17 cellular contexts compared by ENCODE assay signal in the genomic region with DNA sequence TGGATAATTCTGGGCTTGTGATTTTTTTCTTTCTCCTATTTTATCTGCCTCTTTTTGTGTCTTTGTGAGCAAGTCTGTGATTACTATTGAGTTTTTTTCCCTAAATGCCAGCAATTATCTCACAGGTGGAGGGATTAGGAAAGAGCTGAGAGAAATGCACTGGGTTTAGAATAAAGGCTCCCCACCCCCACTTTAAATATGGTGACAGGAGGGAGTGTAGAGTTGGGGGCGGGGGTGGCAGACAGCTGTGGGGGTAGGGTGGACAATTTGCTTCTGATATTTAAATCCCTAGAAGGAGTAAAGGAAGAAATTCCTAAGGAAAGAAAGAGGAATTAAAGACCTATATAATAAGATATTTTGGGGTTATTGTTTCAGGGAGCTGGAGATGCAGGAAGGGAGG.
"Had no signal": no experiment of that assay in that cellular context is flagged by ENCODE, and none has a peak within 500 bp of the region (broad histone marks: within the 10 kb centered on the region; RNA-seq: fewer than 3 reads in every experiment).

No MANE protein-coding gene starts in this region.

- H3K36me3 ChIP-seq: cardiac muscle cell, ovary, upper lobe of right lung had no signal

- H3K9me3 Mint-ChIP-seq: activated T-helper 1 cell treated with anti-CD3 and anti-CD28 coated beads, Interleukin-12 subunit alpha, Interleukin-12 subunit beta, Interleukin-2, Interleukin-4 antibody, amounts not matched to agents 30 ng/mL and 10 ng/mL and 1 ng/mL, durations not matched to agents 14 hours and 24 hours and 36 hours; natural killer cell; stimulated activated naive CD8-positive, alpha-beta T cell treated with anti-CD3 and anti-CD28 coated beads, Interleukin-15, amount 100 ng/mL, for 72 hours had no signal

- H3K9me3 ChIP-seq: ovary, testis, upper lobe of right lung had no signal

- H3K4me3 Mint-ChIP-seq: activated CD8-positive, alpha-beta T cell treated with anti-CD3 and anti-CD28 coated beads, Interleukin-2, amount 10 ng/mL, durations not matched to agents 7 days and 5 days; activated T-helper 1 cell treated with anti-CD3 and anti-CD28 coated beads, Interleukin-12 subunit alpha, Interleukin-12 subunit beta, Interleukin-2, Interleukin-4 antibody, amounts not matched to agents 30 ng/mL and 10 ng/mL and 1 ng/mL, durations not matched to agents 14 hours and 24 hours and 36 hours; natural killer cell; stimulated activated naive CD8-positive, alpha-beta T cell treated with anti-CD3 and anti-CD28 coated beads, Interleukin-15, amount 100 ng/mL, for 72 hours had no signal

- H3K27ac Mint-ChIP-seq: activated CD8-positive, alpha-beta T cell treated with anti-CD3 and anti-CD28 coated beads, Interleukin-2, amount 10 ng/mL, durations not matched to agents 7 days and 5 days; activated T-helper 1 cell treated with anti-CD3 and anti-CD28 coated beads, Interleukin-12 subunit alpha, Interleukin-12 subunit beta, Interleukin-2, Interleukin-4 antibody, amounts not matched to agents 30 ng/mL and 10 ng/mL and 1 ng/mL, durations not matched to agents 14 hours and 24 hours and 36 hours; natural killer cell; stimulated activated naive CD8-positive, alpha-beta T cell treated with anti-CD3 and anti-CD28 coated beads, Interleukin-15, amount 100 ng/mL, for 72 hours had no signal

- FAIRE-seq: astrocyte, colon, endothelial cell of umbilical vein had no signal

- H3K36me3 Mint-ChIP-seq: natural killer cell had no signal

- ATAC-seq: activated CD8-positive, alpha-beta T cell treated with anti-CD3 and anti-CD28 coated beads, Interleukin-2, amount 10 ng/mL, durations not matched to agents 7 days and 5 days; foreskin keratinocyte; natural killer cell; stimulated activated naive CD8-positive, alpha-beta T cell treated with anti-CD3 and anti-CD28 coated beads, Interleukin-15, amount 100 ng/mL, for 72 hours; upper lobe of right lung had no signal

- DNase-seq: activated CD4-positive, alpha-beta T cell treated with anti-CD3 and anti-CD28 coated beads for 4 hours; activated CD8-positive, alpha-beta memory T cell treated with anti-CD3 and anti-CD28 coated beads, Interleukin-2, amount 50 U/mL, for 48 hours; activated CD8-positive, alpha-beta T cell treated with anti-CD3 and anti-CD28 coated beads, Interleukin-2, amount 10 ng/mL, durations not matched to agents 7 days and 5 days; activated naive CD4-positive, alpha-beta T cell; foreskin keratinocyte; natural killer cell; ovary; stimulated activated CD4-positive, alpha-beta T cell treated with anti-CD3 and anti-CD28 coated beads, Interleukin-4, amount 100 ng/mL, for 4 hours; stimulated activated naive CD8-positive, alpha-beta T cell treated with anti-CD3 and anti-CD28 coated beads, Interleukin-15, amount 100 ng/mL, for 72 hours; testis; upper lobe of right lung had no signal

- H3K27ac ChIP-seq: cardiac muscle cell, foreskin keratinocyte, ovary, testis, upper lobe of right lung, VCaP had no signal

- H3K4me1 ChIP-seq: foreskin keratinocyte, upper lobe of right lung had no signal

- H3K4me3 ChIP-seq: cardiac muscle cell, ovary, testis, upper lobe of right lung had no signal

- H3K4me1 Mint-ChIP-seq: natural killer cell; stimulated activated naive CD8-positive, alpha-beta T cell treated with anti-CD3 and anti-CD28 coated beads, Interleukin-15, amount 100 ng/mL, for 72 hours had no signal

- H3K27me3 ChIP-seq: cardiac muscle cell, ovary, testis, upper lobe of right lung had no signal
